Comparison of ENCODE assay signal across 17 cellular contexts in genomic region chr2:119873350-119874013, GRCh38.
DNase-seq lines count a peak whose midpoint lies in the region; ATAC-seq, FAIRE-seq and TF ChIP-seq lines count a peak whose summit lies in the region.
"Had no signal": no experiment of that assay in that cellular context is flagged by ENCODE, and none has a peak within 500 bp of the region (broad histone marks: within the 10 kb centered on the region; RNA-seq: fewer than 3 reads in every experiment).

No MANE protein-coding gene starts in this region.

- no peak for DNase-seq in left ventricle myocardium superior
- DNase-seq in left cardiac atrium: no peak
- DNase-seq in endothelial cell of umbilical vein (ENCODE audit: low read depth, low spot score): no peak
- DNase-seq in iris pigment epithelial cell (ENCODE audit: low read depth): peak; percentile 29
- no peak for DNase-seq in MM.1S
- DNase-seq in stimulated activated naive CD8-positive, alpha-beta T cell treated with anti-CD3 and anti-CD28 coated beads, Interleukin-15, Interleukin-2, amounts not matched to agents 100 U/mL and 50 U/mL, for 24 hours: no peak
- no peak for DNase-seq in CD8-positive, alpha-beta T cell
- no peak for DNase-seq in HT-29 (ENCODE audit: low spot score)
- DNase-seq: Caco-2, KBM-7, NCI-H1105 treated with DMSO at 0.1 percent for 48 hours, NCI-H1694 treated with DMSO at 0.1 percent for 48 hours, SHP77 had no signal

- no TSS peak for BruUV-seq in endothelial cell of umbilical vein (replicated peaks; lab: Mats Ljungman, UMichigan)

- CTCF ChIA-PET in endothelial cell of umbilical vein (lab: Charles Lee): interaction anchor here (0.7 to 1.9 kb wide), 2 partner anchors 9 to 24 kb away, joined by 3 to 4 read pairs; no protein-coding TSS in a partner anchor
- CTCF ChIA-PET in CD8-positive, alpha-beta T cell (lab: Charles Lee): no interaction called here

- H3K4me2 ChIP-seq in endothelial cell of umbilical vein (ENCODE audit: insufficient read depth, low read length) (no peak overlapping the region), MM.1S (ENCODE audit: low read depth, low read length) (no peak overlapping the region)

- H3K9me2 ChIP-seq in MM.1S (replicated peaks; ENCODE audit: insufficient read depth, low read length): no peaks in the 10 kb centered on the region

- H4K20me1 ChIP-seq in endothelial cell of umbilical vein (replicated peaks; ENCODE audit: control insufficient read depth, extremely low read depth, insufficient read depth, low read length) (no peaks in the 10 kb centered on the region), MM.1S (ENCODE audit: insufficient read depth, low read length) (no peaks in the 10 kb centered on the region)

- no peak for TF ChIP-seq POLR2A in endothelial cell of umbilical vein (IDR thresholded peaks at IDR 0.05; ENCODE audit: low read depth, low read length)

- peaks cover 32% of the 10 kb centered on the region for H3K36me3 Mint-ChIP-seq in CD8-positive, alpha-beta T cell

- no peaks in the 10 kb centered on the region for H3F3A ChIP-seq in MM.1S (ENCODE audit: insufficient read depth, low read length)

- H3K9me3 ChIP-seq in endothelial cell of umbilical vein (replicated peaks; ENCODE audit: control insufficient read depth, insufficient read depth, low read length): no peaks in the 10 kb centered on the region
- H3K9me3 ChIP-seq in MM.1S (replicated peaks; ENCODE audit: insufficient read depth, low read length): no peaks in the 10 kb centered on the region
- no peaks in the 10 kb centered on the region for H3K9me3 ChIP-seq in CD8-positive, alpha-beta T cell (ENCODE audit: low read length)
- H3K9me3 ChIP-seq: Caco-2 had no signal

- dilution Hi-C loops in endothelial cell of umbilical vein (cut with MboI; ENCODE audit: extremely low pct_ligation_motif_present, low sequenced_read_pairs): no loop called here

- H2AFZ ChIP-seq in endothelial cell of umbilical vein (ENCODE audit: low read depth, low read length): no peak overlapping the region
- H2AFZ ChIP-seq in MM.1S (ENCODE audit: low read length): no peak overlapping the region

- H3K27ac ChIP-seq in endothelial cell of umbilical vein (ENCODE audit: insufficient read depth, low read depth, low read length) (no peak overlapping the region), MM.1S (ENCODE audit: low read length) (no peak overlapping the region)
- no peak overlapping the region for H3K27ac ChIP-seq in CD8-positive, alpha-beta T cell (ENCODE audit: low read depth, low read length)
- H3K27ac ChIP-seq: 22Rv1, SK-N-MC had no signal

- H3K4me3 Mint-ChIP-seq in CD8-positive, alpha-beta T cell: no peak overlapping the region
- H3K4me3 Mint-ChIP-seq: B cell had no signal

- POLR2A ChIA-PET in endothelial cell of umbilical vein (lab: Charles Lee): no interaction called here
- POLR2A ChIA-PET in CD8-positive, alpha-beta T cell (lab: Charles Lee): no interaction called here

- no peak overlapping the region for H3K27ac Mint-ChIP-seq in CD8-positive, alpha-beta T cell
- H3K27ac Mint-ChIP-seq: B cell had no signal

- H3K4me3 ChIP-seq in endothelial cell of umbilical vein (replicated peaks in 1 of 3; ENCODE audit: insufficient read depth in 1 of 3, low read depth in 1 of 3, low read length in 3 of 3) (no peak overlapping the region), MM.1S (ENCODE audit: low read length) (no peak overlapping the region)
- no peak overlapping the region for H3K4me3 ChIP-seq in CD8-positive, alpha-beta T cell (ENCODE audit: low read depth, low read length)
- H3K4me3 ChIP-seq: SK-N-MC had no signal

- peaks cover 60% of the 10 kb centered on the region for H3K4me1 Mint-ChIP-seq in CD8-positive, alpha-beta T cell (ENCODE audit: low read depth)

- peaks cover 4% of the 10 kb centered on the region for H3K9me3 Mint-ChIP-seq in CD8-positive, alpha-beta T cell

- no peaks in the 10 kb centered on the region for H3K36me3 ChIP-seq in endothelial cell of umbilical vein (ENCODE audit: control insufficient read depth in 2 of 2, extremely low read depth in 1 of 2, insufficient read depth in 2 of 2, low read length in 2 of 2)
- H3K36me3 ChIP-seq in MM.1S (replicated peaks; ENCODE audit: insufficient read depth, low read length): no peaks in the 10 kb centered on the region
- H3K36me3 ChIP-seq in CD8-positive, alpha-beta T cell (ENCODE audit: insufficient read depth, low read length): no peaks in the 10 kb centered on the region

- H3K4me1 ChIP-seq in endothelial cell of umbilical vein (ENCODE audit: control insufficient read depth, extremely low read depth, insufficient read depth, low read length): no peaks in the 10 kb centered on the region
- H3K4me1 ChIP-seq in MM.1S (ENCODE audit: low read length): peaks cover 10% of the 10 kb centered on the region; the same call in 1 of the 2 replicates
- peaks cover 5% of the 10 kb centered on the region for H3K4me1 ChIP-seq in CD8-positive, alpha-beta T cell (ENCODE audit: insufficient read depth, low read length)
- H3K4me1 ChIP-seq: Caco-2 had no signal

- H3K9ac ChIP-seq in endothelial cell of umbilical vein (replicated peaks; ENCODE audit: extremely low read depth, insufficient read depth, low read length) (no peak overlapping the region), MM.1S (ENCODE audit: low read length) (no peak overlapping the region)

- H3K27me3 Mint-ChIP-seq in CD8-positive, alpha-beta T cell (ENCODE audit: low read depth): no peaks in the 10 kb centered on the region
- H3K27me3 Mint-ChIP-seq: B cell had no signal

- peak; percentile 49 for ATAC-seq in left ventricle myocardium superior
- no peak for ATAC-seq in left cardiac atrium
- ATAC-seq in stimulated activated naive CD8-positive, alpha-beta T cell treated with anti-CD3 and anti-CD28 coated beads, Interleukin-15, Interleukin-2, amounts not matched to agents 100 U/mL and 50 U/mL, for 24 hours: no peak
- ATAC-seq in CD8-positive, alpha-beta T cell: no peak

- H3K79me2 ChIP-seq in endothelial cell of umbilical vein (ENCODE audit: control insufficient read depth, insufficient read depth, low read length) (no peaks in the 10 kb centered on the region), MM.1S (ENCODE audit: low read length) (0 out of 2 replicates have a peak, but pooled peaks cover 3% of the 10 kb centered on the region)

- no peak for FAIRE-seq in endothelial cell of umbilical vein (lab: Jason Lieb, UNC)
- FAIRE-seq: H54 had no signal

- H3K9me1 ChIP-seq in endothelial cell of umbilical vein (replicated peaks; ENCODE audit: control insufficient read depth, extremely low read depth, insufficient read depth, low read length): no peaks in the 10 kb centered on the region

- H3K27me3 ChIP-seq in endothelial cell of umbilical vein (ENCODE audit: control insufficient read depth in 2 of 2, insufficient read depth in 2 of 2, low read length in 2 of 2) (no peaks in the 10 kb centered on the region), MM.1S (replicated peaks; ENCODE audit: insufficient read depth, low read length) (no peaks in the 10 kb centered on the region)
- H3K27me3 ChIP-seq in CD8-positive, alpha-beta T cell (ENCODE audit: insufficient read depth, low read length): no peaks in the 10 kb centered on the region

- intact Hi-C loops in left ventricle myocardium superior (cut with micrococcal nuclease) (no loop called here), left cardiac atrium (cut with DNase I) (no loop called here), endothelial cell of umbilical vein (cut with micrococcal nuclease) (no loop called here)
- intact Hi-C loops in CD8-positive, alpha-beta T cell (cut with DNase I, micrococcal nuclease): loop anchor here in 1 of 2 experiments (5.0 kb wide), 1 partner anchor 34 kb away; no protein-coding TSS in a partner anchor

- no peak for TF ChIP-seq CTCF in endothelial cell of umbilical vein (IDR thresholded peaks at IDR 0.05; ENCODE audit: extremely low read depth in 1 of 2, insufficient read depth in 1 of 2, low read depth in 1 of 2, low read length in 2 of 2)
- no peak for TF ChIP-seq CTCF in MM.1S (IDR thresholded peaks at IDR 0.05; ENCODE audit: low read length)
- no peak for TF ChIP-seq CTCF in CD8-positive, alpha-beta T cell (IDR thresholded peaks at IDR 0.05)

TF ChIP-seq in endothelial cell of umbilical vein, 7 proteins besides CTCF, POLR2A, EP300 and RAD21:
- peak; percentile 10 for TF ChIP-seq JUN (IDR thresholded peaks at IDR 0.05; ENCODE audit: borderline replicate concordance, insufficient read depth, insufficient read length, low read depth)
- TF ChIP-seq GATA2 (IDR thresholded peaks at IDR 0.05; ENCODE audit: insufficient read depth, insufficient read length, low read depth, low read length): no peak
- no peak for TF ChIP-seq MYC (IDR thresholded peaks at IDR 0.05; ENCODE audit: low read depth, low read length)
- no peak for TF ChIP-seq MAX (IDR thresholded peaks at IDR 0.05; ENCODE audit: insufficient read depth, insufficient read length)
- no peak for TF ChIP-seq POLR2AphosphoS5 (IDR thresholded peaks at IDR 0.05; ENCODE audit: insufficient read depth, low read depth, low read length)
